11 cellular contexts compared by ENCODE assay signal in genomic region chr9:105297442-105298097, GRCh38. TPM values are rescaled to one million over a fixed set of nuclear protein-coding genes. Genes with fewer than 3 reads are reported as not detected.
DNase-seq lines count a peak whose midpoint lies in the region; TF ChIP-seq lines count a peak whose summit lies in the region.
"Had no signal": no experiment of that assay in that cellular context is flagged by ENCODE, and none has a peak within 500 bp of the region (broad histone marks: within the 10 kb centered on the region; RNA-seq: fewer than 3 reads in every experiment).

No MANE protein-coding gene starts in this region.

- H3K9me3 ChIP-seq in PC-9 (ENCODE audit: insufficient read depth, low read depth): peaks cover 11% of the 10 kb centered on the region; the same call in 1 of the 2 replicates
- no peaks in the 10 kb centered on the region for H3K9me3 ChIP-seq in tibial nerve
- H3K9me3 ChIP-seq in neuronal stem cell (replicated peaks in 1 of 2; ENCODE audit: control insufficient read depth in 2 of 2, insufficient read depth in 1 of 2, low read depth in 1 of 2, low read length in 2 of 2): no peaks in the 10 kb centered on the region

- H3K79me2 ChIP-seq in PC-9 (ENCODE audit: low read depth): peaks cover 16% of the 10 kb centered on the region

- H3K79me1 ChIP-seq in neuronal stem cell (ENCODE audit: low read depth, low read length): no peaks in the 10 kb centered on the region

- no peak overlapping the region for H3K9ac ChIP-seq in neuronal stem cell (ENCODE audit: low read depth, low read length, poor library complexity)

- DNase-seq in PC-9 (no peak), caudate nucleus (lab: John Stamatoyannopoulos, UW) (no peak), iPS-NIHi7 (ENCODE audit: extremely low spot score) (peak; percentile 26), tibial nerve (ENCODE audit: low spot score in 2 of 2) (no peak), NCI-H510A treated with DMSO at 0.1 percent for 48 hours (lab: John Stamatoyannopoulos, UW) (no peak), neuronal stem cell (ENCODE audit: low spot score) (no peak), T-helper 9 cell (no peak)
- DNase-seq: activated CD4-positive, alpha-beta T cell treated with anti-CD3 and anti-CD28 coated beads for 4 hours; activated T-cell treated with anti-CD3 and anti-CD28 coated beads, Interleukin-2, amount 50 U/mL, for 72 hours; NCI-H1930; NK-92 treated with Interleukin-12 subunit alpha and Interleukin-12 subunit beta, amount 100 ng/mL, for 24 hours had no signal

- H2BK120ac ChIP-seq in neuronal stem cell (ENCODE audit: low read depth, low read length): no peak overlapping the region

- H3K4me2 ChIP-seq in PC-9 (peak overlapping the region; percentile 56), neuronal stem cell (ENCODE audit: insufficient read depth, low read length, poor library complexity, severe bottlenecking) (no peak overlapping the region)

- 79 to 80% methylated on average over 15 of the region's 15 CpGs for WGBS in tibial nerve, 2 donors
- no CpG with 5 or more reads among the region's 15 CpGs for WGBS in neuronal stem cell (ENCODE audit: extremely low coverage in 2 of 2, insufficient read length in 2 of 2, insufficient replicate concordance in 1 of 2), 2 donors

- 0 out of 2 replicates have a peak overlapping the region, but pooled peaks have one; percentile 11 for H2AFZ ChIP-seq in PC-9
- no peak overlapping the region for H2AFZ ChIP-seq in neuronal stem cell (ENCODE audit: low read length)

- H3K23ac ChIP-seq in neuronal stem cell (ENCODE audit: low read depth, low read length, poor library complexity): no peak overlapping the region

- H3F3A ChIP-seq in PC-9 (ENCODE audit: insufficient read depth, low read depth): peaks cover 14% of the 10 kb centered on the region

- TF ChIP-seq EP300 in tibial nerve (IDR thresholded peaks at IDR 0.05): no peak

- no peak overlapping the region for H2AK5ac ChIP-seq in neuronal stem cell (ENCODE audit: low read depth, low read length)

- H2BK15ac ChIP-seq in neuronal stem cell (ENCODE audit: low read length): no peak overlapping the region

- no peak overlapping the region for H3K14ac ChIP-seq in neuronal stem cell (ENCODE audit: low read length)

- POLR2A ChIA-PET in PC-9 (lab: Charles Lee; ENCODE audit: unreplicated experiment): interaction anchor here (0.6 to 1.1 kb wide), 3 partner anchors 15 to 53 kb away, joined by 5 to 8 read pairs (median 7); partner anchors contain the start of gene SLC44A1

- CTCF ChIA-PET in PC-9 (lab: Charles Lee): interaction anchor here (0.6 kb wide), 1 partner anchor 107 kb away, joined by 4 read pairs; no protein-coding TSS in a partner anchor

- H3K36me3 ChIP-seq in PC-9 (ENCODE audit: low read depth) (no peaks in the 10 kb centered on the region), tibial nerve (peaks cover 0 to 16% (median 4%) of the 10 kb centered on the region in 3 donors), neuronal stem cell (replicated peaks in 1 of 2; ENCODE audit: control insufficient read depth in 2 of 2, insufficient read depth in 2 of 2, low read length in 2 of 2) (no peaks in the 10 kb centered on the region)

- no peak for TF ChIP-seq POLR2A in tibial nerve (IDR thresholded peaks at IDR 0.05)

- intact Hi-C loops in PC-9 (cut with micrococcal nuclease; ENCODE audit: unreplicated experiment): loop anchor here (2.0 kb wide), 1 partner anchor 371 kb away; no protein-coding TSS in a partner anchor

- H3K27me3 ChIP-seq in PC-9 (ENCODE audit: insufficient read depth, low read depth) (no peaks in the 10 kb centered on the region), tibial nerve (no peaks in the 10 kb centered on the region), neuronal stem cell (ENCODE audit: control insufficient read depth in 3 of 3, insufficient read depth in 3 of 3, low read depth in 1 of 3, low read length in 3 of 3) (no peaks in the 10 kb centered on the region)

- no peak overlapping the region for H4K91ac ChIP-seq in neuronal stem cell (ENCODE audit: low read depth, low read length, poor library complexity)

- TF ChIP-seq CTCF in PC-9 (conservative IDR thresholded peaks at IDR 0.05) (no peak), tibial nerve (IDR thresholded peaks at IDR 0.05) (no peak)

- no peak overlapping the region for H2BK5ac ChIP-seq in neuronal stem cell (ENCODE audit: low read length)

- H3K9me2 ChIP-seq in PC-9 (ENCODE audit: insufficient read depth): no peaks in the 10 kb centered on the region

- H3K4ac ChIP-seq in neuronal stem cell (ENCODE audit: low read length): no peak overlapping the region

- BruUV-seq in PC-9 (replicated peaks; lab: Mats Ljungman, UMichigan): no TSS peak

- H3K4me3 ChIP-seq in PC-9 (no peak overlapping the region), tibial nerve (no peak overlapping the region), neuronal stem cell (ENCODE audit: low read length in 2 of 2) (no peak overlapping the region)

- H4K8ac ChIP-seq in neuronal stem cell (ENCODE audit: low read depth, low read length): no peak overlapping the region

- H4K20me1 ChIP-seq in PC-9 (ENCODE audit: insufficient read depth): no peaks in the 10 kb centered on the region

- no peak overlapping the region for H2BK12ac ChIP-seq in neuronal stem cell (ENCODE audit: low read length)

- H3K27ac ChIP-seq in PC-9 (peak overlapping the region; percentile 86), caudate nucleus (ENCODE audit: low read depth, low read length) (peak overlapping the region; percentile 88), tibial nerve (peak overlapping the region; percentile 8 to 89 (median 42)), neuronal stem cell (replicated peaks; ENCODE audit: low read length) (no peak overlapping the region)

- H3K18ac ChIP-seq in neuronal stem cell (ENCODE audit: low read length): no peak overlapping the region

- peaks cover 50% of the 10 kb centered on the region for H3K4me1 ChIP-seq in PC-9 (replicated peaks; ENCODE audit: insufficient read depth)
- H3K4me1 ChIP-seq in tibial nerve: peaks cover 0 to 36% (median 10%) of the 10 kb centered on the region in 4 donors
- peaks cover 2 to 6% of the 10 kb centered on the region in 2 donors for H3K4me1 ChIP-seq in neuronal stem cell (ENCODE audit: control insufficient read depth in 2 of 2, insufficient read depth in 1 of 2, low read depth in 1 of 2, low read length in 2 of 2)

RNA-seq across cellular contexts. Expression of gene SLC44A1, which starts 53.1 kb away (rescaled TPM):
- total RNA-seq in PC-9 (2021) (70.2 and 95.2 TPM in 2 replicates), tibial nerve (10 to 100 TPM; 45.3 to 74.9 (median 67.7) TPM)
- polyA plus RNA-seq in neuronal stem cell (2013, experiment 1 of 2): 12.8 TPM
- 13.4 TPM for polyA plus RNA-seq in neuronal stem cell (2013, experiment 2 of 2)
